Comparison of ENCODE assay signal across 21 cellular contexts in the genomic region with DNA sequence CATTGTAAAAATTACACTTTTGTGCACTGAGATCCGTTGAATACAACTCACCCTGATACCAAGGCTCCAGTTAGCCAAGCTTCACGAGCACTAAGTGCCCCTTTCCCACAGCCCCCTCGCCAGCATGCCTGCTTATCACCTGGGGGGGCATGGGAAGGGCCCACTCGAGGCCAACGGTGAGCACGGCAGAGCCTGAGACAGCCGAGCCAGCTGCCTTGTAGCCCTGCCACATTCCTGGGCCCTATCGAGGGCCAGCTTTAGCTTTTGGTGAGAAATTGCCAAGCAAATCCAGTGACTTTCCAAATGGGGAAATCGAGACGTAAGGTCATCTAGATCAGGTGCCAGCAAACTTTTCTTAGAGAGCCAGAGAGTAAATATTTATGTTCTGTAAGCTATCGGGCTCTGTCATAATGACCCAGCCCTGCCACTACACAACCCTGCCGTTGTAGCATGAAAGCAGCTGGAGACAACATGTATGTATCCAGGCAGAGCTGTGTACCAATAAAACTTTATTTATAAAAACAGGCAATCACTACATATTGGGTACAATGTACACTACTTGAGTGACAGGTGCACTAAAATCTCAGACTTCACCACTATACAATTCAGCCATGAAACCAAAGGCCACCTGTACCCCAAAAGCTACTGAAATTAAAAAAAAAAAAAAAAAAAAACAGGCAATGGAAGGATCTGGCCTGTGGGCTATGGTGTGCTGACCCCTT.
DNase-seq lines count a peak whose midpoint lies in the region; ATAC-seq and TF ChIP-seq lines count a peak whose summit lies in the region.
"Had no signal": no experiment of that assay in that cellular context is flagged by ENCODE, and none has a peak within 500 bp of the region (broad histone marks: within the 10 kb centered on the region; RNA-seq: fewer than 3 reads in every experiment).

No MANE protein-coding gene starts in this region.

- no peak overlapping the region for H3K4me2 ChIP-seq in SK-N-SH

- CTCF ChIA-PET in SK-N-SH (lab: Yijun Ruan, JAX), result interaction anchor here (0.7 to 2.3 kb wide), 5 partner anchors 10 to 81 kb away, joined by 3 to 8 read pairs (median 3); no protein-coding TSS in a partner anchor

- H3K4me1 ChIP-seq in right cardiac atrium (ENCODE audit: control insufficient read depth, insufficient read depth, low read length), result peaks cover 16% of the 10 kb centered on the region
- H3K4me1 ChIP-seq in body of pancreas, result no peaks in the 10 kb centered on the region
- H3K4me1 ChIP-seq in SK-N-SH (ENCODE audit: control insufficient read depth in 1 of 2, insufficient read depth in 2 of 2, low read depth in 1 of 2, low read length in 1 of 2), result no peaks in the 10 kb centered on the region; a peak in 1 of 4 replicates

- no peak for TF ChIP-seq EP300 in SK-N-SH (IDR thresholded peaks at IDR 0.05; ENCODE audit: borderline replicate concordance in 1 of 2, low read depth in 1 of 2, low read length in 1 of 2)

- peak in 2 of 3 donors; percentile 6 to 35 for DNase-seq in right cardiac atrium
- no peak for DNase-seq in Right ventricle myocardium inferior (ENCODE audit: missing footprints)
- peak in 2 of 4 donors; percentile 39 to 48 for DNase-seq in body of pancreas
- no peak for DNase-seq in naive B cell
- no peak for DNase-seq in SW 1271 (lab: John Stamatoyannopoulos, UW)
- DNase-seq in DMS153 treated with DMSO at 0.1 percent for 48 hours (lab: John Stamatoyannopoulos, UW; ENCODE audit: unreplicated experiment), result no peak
- no peak for DNase-seq in HT-29 (ENCODE audit: low spot score)
- no peak for DNase-seq in SK-N-SH
- DNase-seq: activated CD8-positive, alpha-beta T cell treated with anti-CD3 and anti-CD28 coated beads for 36 hours; activated T-cell treated with anti-CD3 and anti-CD28 coated beads, Interleukin-2, amount 50 U/mL, for 24 hours; DMS153; effector CD4-positive, alpha-beta T cell; MM.1S; NCI-H774; stimulated activated CD4-positive, alpha-beta T cell treated with anti-CD3 and anti-CD28 coated beads, Interleukin-12 subunit alpha, Interleukin-12 subunit beta, amount 100 ng/mL, for 4 hours; T-helper 2 cell; WERI-Rb-1 had no signal

- peak overlapping the region in 2 of 8 donors; percentile 9 to 64 for H3K4me3 Mint-ChIP-seq in naive B cell
- H3K4me3 Mint-ChIP-seq: activated CD8-positive, alpha-beta T cell treated with anti-CD3 and anti-CD28 coated beads for 36 hours; activated naive CD4-positive, alpha-beta T cell treated with anti-CD3 and anti-CD28 coated beads, Interleukin-2, amount 50 U/mL, for 24 hours; activated T-cell treated with anti-CD3 and anti-CD28 coated beads, Interleukin-2, amount 50 U/mL, for 24 hours had no signal

- H3K4me3 ChIP-seq in right cardiac atrium (ENCODE audit: low read length) (no peak overlapping the region), body of pancreas (no peak overlapping the region), SK-N-SH (ENCODE audit: low read depth in 2 of 2, low read length in 1 of 2) (no peak overlapping the region)
- H3K4me3 ChIP-seq: vagina had no signal

- 0 out of 2 replicates have a peak, but pooled peaks cover 5% of the 10 kb centered on the region for H3K79me2 ChIP-seq in SK-N-SH (ENCODE audit: insufficient read depth)

- no peak for ATAC-seq in right cardiac atrium
- ATAC-seq in Right ventricle myocardium inferior, result no peak
- peak; percentile 55 for ATAC-seq in body of pancreas
- no peak for ATAC-seq in naive B cell (ENCODE audit: low read depth in 2 of 2)
- ATAC-seq: activated CD8-positive, alpha-beta T cell treated with anti-CD3 and anti-CD28 coated beads for 36 hours; esophagus mucosa had no signal

- H3K27me3 ChIP-seq in right cardiac atrium (ENCODE audit: control insufficient read depth, insufficient read depth) (no peaks in the 10 kb centered on the region), body of pancreas (no peaks in the 10 kb centered on the region), SK-N-SH (ENCODE audit: insufficient read depth) (no peaks in the 10 kb centered on the region)
- H3K27me3 ChIP-seq: vagina had no signal

- POLR2A ChIA-PET in SK-N-SH (lab: Yijun Ruan, JAX), result no interaction called here

- H3K27ac ChIP-seq in right cardiac atrium (ENCODE audit: low read length) (no peak overlapping the region), body of pancreas (no peak overlapping the region), SK-N-SH (ENCODE audit: low read depth in 2 of 2, low read length in 1 of 2) (no peak overlapping the region)
- H3K27ac ChIP-seq: vagina, WERI-Rb-1 had no signal

- no peak overlapping the region for H2AFZ ChIP-seq in SK-N-SH (ENCODE audit: low read depth)

- 0 out of 2 replicates have a peak, but pooled peaks cover 8% of the 10 kb centered on the region for H4K20me1 ChIP-seq in SK-N-SH (ENCODE audit: insufficient read depth)

- peaks cover 58 to 86% (median 70%) of the 10 kb centered on the region in 3 donors for H3K4me1 Mint-ChIP-seq in naive B cell

- H3K9ac ChIP-seq in SK-N-SH, result no peak overlapping the region

- TF ChIP-seq CTCF in body of pancreas (IDR thresholded peaks at IDR 0.05), result no peak
- TF ChIP-seq CTCF in SK-N-SH (IDR thresholded peaks at IDR 0.05), result no peak

- TF ChIP-seq RAD21 in SK-N-SH (IDR thresholded peaks at IDR 0.05; ENCODE audit: low read length), result no peak

- peaks cover 0 to 4% of the 10 kb centered on the region in 2 donors for H3K36me3 Mint-ChIP-seq in naive B cell
- H3K36me3 Mint-ChIP-seq: activated naive CD4-positive, alpha-beta T cell treated with anti-CD3 and anti-CD28 coated beads, Interleukin-2, amount 50 U/mL, for 24 hours had no signal

- peak overlapping the region; percentile 54 to 93 (median 88) for H3K27ac Mint-ChIP-seq in naive B cell
- H3K27ac Mint-ChIP-seq: activated CD8-positive, alpha-beta T cell treated with anti-CD3 and anti-CD28 coated beads for 36 hours; activated T-cell treated with anti-CD3 and anti-CD28 coated beads, Interleukin-2, amount 50 U/mL, for 24 hours had no signal

- H3K27me3 Mint-ChIP-seq in naive B cell, result no peaks in the 10 kb centered on the region
- H3K27me3 Mint-ChIP-seq: activated CD8-positive, alpha-beta T cell treated with anti-CD3 and anti-CD28 coated beads for 36 hours; activated naive CD4-positive, alpha-beta T cell treated with anti-CD3 and anti-CD28 coated beads, Interleukin-2, amount 50 U/mL, for 24 hours; activated T-cell treated with anti-CD3 and anti-CD28 coated beads, Interleukin-2, amount 50 U/mL, for 24 hours had no signal

- no peaks in the 10 kb centered on the region for H3F3A ChIP-seq in SK-N-SH (replicated peaks; ENCODE audit: insufficient read depth)

- intact Hi-C loops in right cardiac atrium (cut with DNase I) (no loop called here), Right ventricle myocardium inferior (cut with DNase I) (no loop called here), body of pancreas (cut with DNase I) (no loop called here)

- no peaks in the 10 kb centered on the region for H3K9me3 Mint-ChIP-seq in naive B cell
- H3K9me3 Mint-ChIP-seq: activated CD8-positive, alpha-beta T cell treated with anti-CD3 and anti-CD28 coated beads for 36 hours; activated naive CD4-positive, alpha-beta T cell treated with anti-CD3 and anti-CD28 coated beads, Interleukin-2, amount 50 U/mL, for 24 hours; activated T-cell treated with anti-CD3 and anti-CD28 coated beads, Interleukin-2, amount 50 U/mL, for 24 hours; CD14-positive monocyte had no signal

- H3K9me3 ChIP-seq in right cardiac atrium (ENCODE audit: control insufficient read depth, low read length) (no peaks in the 10 kb centered on the region), body of pancreas (no peaks in the 10 kb centered on the region), SK-N-SH (no peaks in the 10 kb centered on the region)
- H3K9me3 ChIP-seq: vagina had no signal

- no peak for TF ChIP-seq POLR2A in body of pancreas (IDR thresholded peaks at IDR 0.05)

- H3K9me2 ChIP-seq in SK-N-SH, result no peaks in the 10 kb centered on the region

- H3K36me3 ChIP-seq in body of pancreas (replicated peaks in 1 of 2; ENCODE audit: insufficient read depth in 1 of 2, low read depth in 2 of 2) (no peaks in the 10 kb centered on the region), SK-N-SH (replicated peaks in 1 of 2; ENCODE audit: control insufficient read depth in 1 of 2, insufficient read depth in 2 of 2, low read length in 1 of 2) (peaks cover 0 to 2% of the 10 kb centered on the region in 2 experiments)
- H3K36me3 ChIP-seq: vagina had no signal

- WGBS in right cardiac atrium, result 81% methylated on average over 12 of the region's 12 CpGs
- WGBS in body of pancreas, 2 donors, result 36 to 41% methylated on average over 5 to 12 of the region's 12 CpGs
- 94% methylated on average over 12 of the region's 12 CpGs for WGBS in SK-N-SH (ENCODE audit: low lambda C conversion rate)

TF ChIP-seq in SK-N-SH, 30 proteins besides CTCF, POLR2A, EP300 and RAD21 (continues in another document):
- TF ChIP-seq RXRA (IDR thresholded peaks at IDR 0.05; ENCODE audit: borderline replicate concordance, low read depth) (no peak), GABPA (IDR thresholded peaks at IDR 0.05; ENCODE audit: low read depth) (no peak), NRF1 (IDR thresholded peaks at IDR 0.05; ENCODE audit: low read depth, low read length) (no peak), CHD2 (IDR thresholded peaks at IDR 0.05; ENCODE audit: low read length, partially characterized antibody) (no peak)
- TF ChIP-seq, protein P1, sequence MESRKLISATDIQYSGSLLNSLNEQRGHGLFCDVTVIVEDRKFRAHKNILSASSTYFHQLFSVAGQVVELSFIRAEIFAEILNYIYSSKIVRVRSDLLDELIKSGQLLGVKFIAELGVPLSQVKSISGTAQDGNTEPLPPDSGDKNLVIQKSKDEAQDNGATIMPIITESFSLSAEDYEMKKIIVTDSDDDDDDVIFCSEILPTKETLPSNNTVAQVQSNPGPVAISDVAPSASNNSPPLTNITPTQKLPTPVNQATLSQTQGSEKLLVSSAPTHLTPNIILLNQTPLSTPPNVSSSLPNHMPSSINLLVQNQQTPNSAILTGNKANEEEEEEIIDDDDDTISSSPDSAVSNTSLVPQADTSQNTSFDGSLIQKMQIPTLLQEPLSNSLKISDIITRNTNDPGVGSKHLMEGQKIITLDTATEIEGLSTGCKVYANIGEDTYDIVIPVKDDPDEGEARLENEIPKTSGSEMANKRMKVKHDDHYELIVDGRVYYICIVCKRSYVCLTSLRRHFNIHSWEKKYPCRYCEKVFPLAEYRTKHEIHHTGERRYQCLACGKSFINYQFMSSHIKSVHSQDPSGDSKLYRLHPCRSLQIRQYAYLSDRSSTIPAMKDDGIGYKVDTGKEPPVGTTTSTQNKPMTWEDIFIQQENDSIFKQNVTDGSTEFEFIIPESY (IDR thresholded peaks at IDR 0.05; ENCODE audit: borderline replicate concordance, low read depth), result no peak
- TF ChIP-seq, protein P2, sequence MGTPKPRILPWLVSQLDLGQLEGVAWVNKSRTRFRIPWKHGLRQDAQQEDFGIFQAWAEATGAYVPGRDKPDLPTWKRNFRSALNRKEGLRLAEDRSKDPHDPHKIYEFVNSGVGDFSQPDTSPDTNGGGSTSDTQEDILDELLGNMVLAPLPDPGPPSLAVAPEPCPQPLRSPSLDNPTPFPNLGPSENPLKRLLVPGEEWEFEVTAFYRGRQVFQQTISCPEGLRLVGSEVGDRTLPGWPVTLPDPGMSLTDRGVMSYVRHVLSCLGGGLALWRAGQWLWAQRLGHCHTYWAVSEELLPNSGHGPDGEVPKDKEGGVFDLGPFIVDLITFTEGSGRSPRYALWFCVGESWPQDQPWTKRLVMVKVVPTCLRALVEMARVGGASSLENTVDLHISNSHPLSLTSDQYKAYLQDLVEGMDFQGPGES (IDR thresholded peaks at IDR 0.05; ENCODE audit: low read depth, low read length), result no peak

Comparison
In these comparisons a context has a peak if more than half of its experiments do, and no peak if none do; other contexts are left out.
1. DNase-seq: peak in right cardiac atrium (2 of 3); none in Right ventricle myocardium inferior (single experiment), naive B cell (single experiment), SW 1271 (0 of 2), DMS153 treated with DMSO at 0.1 percent for 48 hours (single experiment), HT-29 (single experiment) and SK-N-SH (single experiment).